ENCODE assay signal across 16 cellular contexts in genomic region chr5:83583859-83584258, GRCh38.
DNase-seq lines count a peak whose midpoint lies in the region; FAIRE-seq and TF ChIP-seq lines count a peak whose summit lies in the region.
"Had no signal": no experiment of that assay in that cellular context is flagged by ENCODE, and none has a peak within 500 bp of the region (broad histone marks: within the 10 kb centered on the region; RNA-seq: fewer than 3 reads in every experiment).

No MANE protein-coding gene starts in this region.

- H3K79me2 ChIP-seq in PC-9 (ENCODE audit: low read depth) = no peaks in the 10 kb centered on the region

- H2AFZ ChIP-seq in PC-9 = no peak overlapping the region

- H3K36me3 ChIP-seq in PC-9 (ENCODE audit: low read depth) (no peaks in the 10 kb centered on the region), kidney (ENCODE audit: control insufficient read depth in 1 of 2, insufficient read depth in 2 of 2, low read length in 2 of 2) (no peaks in the 10 kb centered on the region)
- H3K36me3 ChIP-seq: left ventricle myocardium inferior had no signal

- H3K27me3 ChIP-seq in PC-9 (ENCODE audit: insufficient read depth, low read depth) = no peaks in the 10 kb centered on the region

- H3K27ac ChIP-seq in PC-9 (no peak overlapping the region), kidney (ENCODE audit: low read depth in 2 of 2, low read length in 2 of 2) (no peak overlapping the region)
- H3K27ac ChIP-seq: left ventricle myocardium inferior had no signal

- DNase-seq in AG10803 (ENCODE audit: low read depth) (peak; percentile 48), NCI-H226 (peak; percentile 12), choroid plexus epithelial cell (ENCODE audit: low read depth) (peak; percentile 61), hepatic stellate cell (ENCODE audit: low spot score) (peak; percentile 24), PC-9 (no peak), hypothalamus (lab: John Stamatoyannopoulos, UW) (no peak), NCI-H2029 treated with DMSO at 0.1 percent for 48 hours (lab: John Stamatoyannopoulos, UW) (no peak), kidney (no peak)
- DNase-seq: activated naive CD4-positive, alpha-beta T cell treated with anti-CD3 and anti-CD28 coated beads, Interleukin-2, amount 10 ng/mL, durations not matched to agents 7 days and 5 days; Caco-2; left ventricle myocardium inferior; NCI-H2081 treated with DMSO at 0.1 percent for 48 hours; NCI-H526; nucleus accumbens; stimulated activated CD4-positive, alpha-beta T cell treated with anti-CD3 and anti-CD28 coated beads, Interleukin-4, amount 100 ng/mL, for 24 hours; substantia nigra had no signal

- CTCF ChIA-PET in PC-9 (lab: Charles Lee) = no interaction called here

- H3K9me2 ChIP-seq in PC-9 (ENCODE audit: insufficient read depth) = no peaks in the 10 kb centered on the region

- H3K4me3 ChIP-seq in AG10803 (ENCODE audit: low read length) = no peak overlapping the region
- H3K4me3 ChIP-seq in choroid plexus epithelial cell (ENCODE audit: low read depth, low read length) = no peak overlapping the region
- no peak overlapping the region for H3K4me3 ChIP-seq in PC-9
- no peak overlapping the region for H3K4me3 ChIP-seq in kidney (ENCODE audit: low read length in 2 of 2)
- H3K4me3 ChIP-seq: left ventricle myocardium inferior had no signal

- H3F3A ChIP-seq in PC-9 (ENCODE audit: insufficient read depth, low read depth) = no peaks in the 10 kb centered on the region

- POLR2A ChIA-PET in PC-9 (lab: Charles Lee; ENCODE audit: unreplicated experiment) = no interaction called here

- FAIRE-seq in kidney (lab: Jason Lieb, UNC) = no peak

- no peaks in the 10 kb centered on the region for H3K4me1 ChIP-seq in PC-9 (replicated peaks; ENCODE audit: insufficient read depth)
- H3K4me1 ChIP-seq in kidney (ENCODE audit: control insufficient read depth in 1 of 2, insufficient read depth in 1 of 2, low read depth in 1 of 2, low read length in 2 of 2) = no peaks in the 10 kb centered on the region
- H3K4me1 ChIP-seq: Caco-2, left ventricle myocardium inferior had no signal

- no peaks in the 10 kb centered on the region for H4K20me1 ChIP-seq in PC-9 (ENCODE audit: insufficient read depth)

- H3K9me3 ChIP-seq in PC-9 (ENCODE audit: insufficient read depth, low read depth) (no peaks in the 10 kb centered on the region; the same call in 1 of the 2 replicates), kidney (ENCODE audit: control insufficient read depth in 1 of 2, low read length in 2 of 2) (no peaks in the 10 kb centered on the region)
- H3K9me3 ChIP-seq: Caco-2, left ventricle myocardium inferior had no signal

- intact Hi-C loops in PC-9 (cut with micrococcal nuclease; ENCODE audit: unreplicated experiment) (no loop called here), kidney (cut with DNase I) (no loop called here)

- no peak overlapping the region for H3K4me2 ChIP-seq in PC-9

- no peak for TF ChIP-seq CTCF in AG10803 (conservative IDR thresholded peaks at IDR 0.05; ENCODE audit: low read length)
- no peak for TF ChIP-seq CTCF in choroid plexus epithelial cell (conservative IDR thresholded peaks at IDR 0.05; ENCODE audit: low read depth, low read length)
- TF ChIP-seq CTCF in PC-9 (conservative IDR thresholded peaks at IDR 0.05) = no peak
- TF ChIP-seq CTCF in kidney (IDR thresholded peaks at IDR 0.05; ENCODE audit: borderline replicate concordance, extremely low read depth, insufficient read depth) = no peak

- H3K9ac ChIP-seq in kidney (ENCODE audit: low read length in 2 of 2) = no peak overlapping the region

- no TSS peak for BruUV-seq in PC-9 (replicated peaks; lab: Mats Ljungman, UMichigan)

Comparison
In these comparisons a context has a peak if more than half of its experiments do, and no peak if none do; other contexts are left out.
1. DNase-seq: peak in AG10803 (single experiment), NCI-H226 (single experiment), choroid plexus epithelial cell (single experiment) and hepatic stellate cell (single experiment); none in PC-9 (0 of 2), hypothalamus (0 of 51), NCI-H2029 treated with DMSO at 0.1 percent for 48 hours (single experiment) and kidney (single experiment).